19 cellular contexts compared by ENCODE assay signal in the genomic region with DNA sequence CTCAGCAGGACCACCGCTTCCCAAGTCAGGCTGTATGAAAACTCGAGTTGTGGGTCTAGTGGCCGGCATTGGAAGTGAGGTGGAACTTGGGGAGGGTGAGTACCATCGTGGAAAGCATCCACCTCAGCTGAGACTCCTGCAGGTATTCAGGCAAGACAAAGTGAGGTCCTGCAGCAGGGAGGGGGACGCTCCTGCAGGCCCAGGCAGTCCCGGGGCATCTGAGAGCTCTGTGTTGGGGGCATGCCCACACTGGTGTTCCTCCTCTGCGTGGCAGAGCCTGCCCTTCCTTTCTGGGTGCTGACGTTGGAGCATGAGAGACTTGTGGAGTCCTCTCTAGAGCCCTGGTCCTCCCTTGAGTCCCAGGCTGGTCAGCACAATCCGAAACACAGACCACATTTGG.
"Had no signal": no experiment of that assay in that cellular context is flagged by ENCODE, and none has a peak within 500 bp of the region (broad histone marks: within the 10 kb centered on the region; RNA-seq: fewer than 3 reads in every experiment).

No MANE protein-coding gene starts in this region.

- H3K4me3 Mint-ChIP-seq: natural killer cell; neural crest cell; stimulated activated memory B cell treated with anti-CD40 and anti-IgM and Interleukin-4, amounts not matched to agents 10 μg/mL and 1 μg/mL and 100 μg/mL, for 72 hours; stimulated activated naive CD8-positive, alpha-beta T cell treated with anti-CD3 and anti-CD28 coated beads, Interleukin-15, Interleukin-2, amounts not matched to agents 100 ng/mL and 50 ng/mL, for 24 hours had no signal

- H3K9me3 Mint-ChIP-seq: natural killer cell; neural crest cell; stimulated activated memory B cell treated with anti-CD40 and anti-IgM and Interleukin-4, amounts not matched to agents 10 μg/mL and 1 μg/mL and 100 μg/mL, for 72 hours; stimulated activated naive CD8-positive, alpha-beta T cell treated with anti-CD3 and anti-CD28 coated beads, Interleukin-15, Interleukin-2, amounts not matched to agents 100 ng/mL and 50 ng/mL, for 24 hours had no signal

- H3K4me3 ChIP-seq: coronary artery, heart right ventricle, ovary, testis, tibial nerve had no signal

- H3K4me1 ChIP-seq: heart right ventricle, testis, tibial nerve had no signal

- H3K27ac Mint-ChIP-seq: natural killer cell; progenitor cell of endocrine pancreas; stimulated activated memory B cell treated with anti-CD40 and anti-IgM and Interleukin-4, amounts not matched to agents 10 μg/mL and 1 μg/mL and 100 μg/mL, for 72 hours; stimulated activated naive CD8-positive, alpha-beta T cell treated with anti-CD3 and anti-CD28 coated beads, Interleukin-15, Interleukin-2, amounts not matched to agents 100 ng/mL and 50 ng/mL, for 24 hours had no signal

- H3K27ac ChIP-seq: coronary artery, heart right ventricle, ovary, testis, tibial nerve had no signal

- H3K4me1 Mint-ChIP-seq: natural killer cell, neural crest cell had no signal

- H3K27me3 Mint-ChIP-seq: progenitor cell of endocrine pancreas had no signal

- DNase-seq: effector CD8-positive, alpha-beta T cell; heart right ventricle; hypothalamus; natural killer cell; nucleus accumbens; stimulated activated CD4-positive, alpha-beta T cell treated with anti-CD3 and anti-CD28 coated beads, Interleukin-15, amount 100 ng/mL, for 24 hours; stimulated activated CD4-positive, alpha-beta T cell treated with anti-CD3 and anti-CD28 coated beads, Interleukin-1b, Interleukin-23, amount 100 ng/mL, for 48 hours; stimulated activated CD4-positive, alpha-beta T cell treated with anti-CD3 and anti-CD28 coated beads, Interleukin-4, amount 100 ng/mL, for 24 hours; testis had no signal

- H3K27me3 ChIP-seq: ovary, testis, tibial nerve had no signal

- H3K9me3 ChIP-seq: heart right ventricle, ovary, testis, tibial nerve had no signal

- H3K36me3 ChIP-seq: heart right ventricle, ovary, tibial nerve had no signal

- ATAC-seq: esophagus mucosa; heart right ventricle; left lobe of liver; natural killer cell; right cardiac atrium; stimulated activated memory B cell treated with anti-CD40 and anti-IgM and Interleukin-4, amounts not matched to agents 10 μg/mL and 1 μg/mL and 100 μg/mL, for 72 hours had no signal

- H3K36me3 Mint-ChIP-seq: natural killer cell; stimulated activated memory B cell treated with anti-CD40 and anti-IgM and Interleukin-4, amounts not matched to agents 10 μg/mL and 1 μg/mL and 100 μg/mL, for 72 hours had no signal
